ENCODE assay signal across 8 cellular contexts in genomic region chr3:161250116-161250515, GRCh38.
"Had no signal": no experiment of that assay in that cellular context is flagged by ENCODE, and none has a peak within 500 bp of the region (broad histone marks: within the 10 kb centered on the region; RNA-seq: fewer than 3 reads in every experiment).

No MANE protein-coding gene starts in this region.

- H2AFZ ChIP-seq: GM23248 had no signal

- H3K27ac ChIP-seq: GM23248, HL-60 had no signal

- H3K4me3 ChIP-seq: GM23248, HAP-1 had no signal

- FAIRE-seq: HepG2 had no signal

- H3K9me3 ChIP-seq: HAP-1 had no signal

- DNase-seq: GM23248, GOT3, H7, HFFc6 had no signal

- H3K9ac ChIP-seq: GM23248 had no signal

- ATAC-seq: HCT116, HepG2 had no signal
